Comparison of ENCODE assay signal across 1 cellular context in the genomic region with DNA sequence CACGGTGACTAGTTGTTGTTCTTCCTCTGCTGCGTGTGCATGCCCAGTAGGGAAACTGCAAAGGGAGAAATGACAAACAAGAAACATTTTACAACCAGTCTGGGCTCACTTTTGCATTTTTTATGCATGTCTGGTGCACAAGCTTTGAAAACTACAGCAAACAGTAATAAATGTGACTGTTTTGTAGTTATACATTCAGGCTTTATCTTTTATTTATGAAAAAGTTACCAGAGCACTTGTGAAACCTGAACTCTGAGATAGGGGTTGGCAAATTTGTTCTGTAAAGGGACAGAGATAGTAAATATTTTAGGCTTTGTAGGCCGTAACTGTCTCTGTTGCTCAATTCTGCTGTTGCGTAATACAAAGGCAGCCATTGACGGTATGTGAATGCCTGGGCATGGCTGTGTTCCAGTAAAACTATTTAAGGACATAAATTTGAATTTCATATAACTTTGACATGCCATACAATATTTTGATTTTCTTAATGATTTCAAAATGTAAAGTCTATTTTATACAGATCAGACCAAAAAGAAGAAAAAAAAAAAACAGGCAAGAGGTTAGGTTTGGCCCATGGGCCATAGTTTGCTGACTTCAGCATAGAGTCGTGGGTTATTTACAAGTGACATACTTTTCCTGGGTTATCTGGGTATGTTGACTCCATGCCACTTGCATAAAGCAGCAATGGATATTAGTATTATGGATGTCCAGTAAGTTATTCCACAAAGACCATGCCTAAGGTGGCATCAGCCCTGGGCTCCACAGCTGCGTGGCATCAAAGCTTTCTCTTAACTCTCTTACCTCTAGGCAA.
TF ChIP-seq lines count a peak whose summit lies in the region.

No MANE protein-coding gene starts in this region.

TF ChIP-seq in HepG2, 621 proteins besides CTCF, POLR2A, EP300 and RAD21 (continued from another document):
- TF ChIP-seq PRDM10 (CRISPR knock-in tag; IDR thresholded peaks at IDR 0.05; ENCODE audit: low read depth) = 0 out of 2 replicates have a peak, but pooled peaks have one; percentile 60
- no peak for TF ChIP-seq RBFOX2 (IDR thresholded peaks at IDR 0.05; ENCODE audit: low read depth, low read length)
- TF ChIP-seq, protein P1, sequence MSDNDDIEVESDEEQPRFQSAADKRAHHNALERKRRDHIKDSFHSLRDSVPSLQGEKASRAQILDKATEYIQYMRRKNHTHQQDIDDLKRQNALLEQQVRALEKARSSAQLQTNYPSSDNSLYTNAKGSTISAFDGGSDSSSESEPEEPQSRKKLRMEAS (IDR thresholded peaks at IDR 0.05) = peak; percentile 76
- no peak for TF ChIP-seq ZNF274 (CRISPR knock-in tag; IDR thresholded peaks at IDR 0.05)
- peak; percentile 81 for TF ChIP-seq ZNF574 (CRISPR knock-in tag; IDR thresholded peaks at IDR 0.05)
- TF ChIP-seq MBNL3 (CRISPR knock-in tag; conservative IDR thresholded peaks at IDR 0.05) = no peak; the same call in 1 of the 2 replicates
- TF ChIP-seq, protein P2, sequence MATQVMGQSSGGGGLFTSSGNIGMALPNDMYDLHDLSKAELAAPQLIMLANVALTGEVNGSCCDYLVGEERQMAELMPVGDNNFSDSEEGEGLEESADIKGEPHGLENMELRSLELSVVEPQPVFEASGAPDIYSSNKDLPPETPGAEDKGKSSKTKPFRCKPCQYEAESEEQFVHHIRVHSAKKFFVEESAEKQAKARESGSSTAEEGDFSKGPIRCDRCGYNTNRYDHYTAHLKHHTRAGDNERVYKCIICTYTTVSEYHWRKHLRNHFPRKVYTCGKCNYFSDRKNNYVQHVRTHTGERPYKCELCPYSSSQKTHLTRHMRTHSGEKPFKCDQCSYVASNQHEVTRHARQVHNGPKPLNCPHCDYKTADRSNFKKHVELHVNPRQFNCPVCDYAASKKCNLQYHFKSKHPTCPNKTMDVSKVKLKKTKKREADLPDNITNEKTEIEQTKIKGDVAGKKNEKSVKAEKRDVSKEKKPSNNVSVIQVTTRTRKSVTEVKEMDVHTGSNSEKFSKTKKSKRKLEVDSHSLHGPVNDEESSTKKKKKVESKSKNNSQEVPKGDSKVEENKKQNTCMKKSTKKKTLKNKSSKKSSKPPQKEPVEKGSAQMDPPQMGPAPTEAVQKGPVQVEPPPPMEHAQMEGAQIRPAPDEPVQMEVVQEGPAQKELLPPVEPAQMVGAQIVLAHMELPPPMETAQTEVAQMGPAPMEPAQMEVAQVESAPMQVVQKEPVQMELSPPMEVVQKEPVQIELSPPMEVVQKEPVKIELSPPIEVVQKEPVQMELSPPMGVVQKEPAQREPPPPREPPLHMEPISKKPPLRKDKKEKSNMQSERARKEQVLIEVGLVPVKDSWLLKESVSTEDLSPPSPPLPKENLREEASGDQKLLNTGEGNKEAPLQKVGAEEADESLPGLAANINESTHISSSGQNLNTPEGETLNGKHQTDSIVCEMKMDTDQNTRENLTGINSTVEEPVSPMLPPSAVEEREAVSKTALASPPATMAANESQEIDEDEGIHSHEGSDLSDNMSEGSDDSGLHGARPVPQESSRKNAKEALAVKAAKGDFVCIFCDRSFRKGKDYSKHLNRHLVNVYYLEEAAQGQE (IDR thresholded peaks at IDR 0.05; ENCODE audit: borderline replicate concordance in 1 of 2, low read depth in 1 of 2, low read length in 2 of 2) = peak in 1 of 2 experiments; percentile 71; a peak in 2 of 4 replicates
- TF ChIP-seq NCOR1 (IDR thresholded peaks at IDR 0.05; ENCODE audit: borderline replicate concordance, low read length) = peak; percentile 96
- TF ChIP-seq, protein P3, sequence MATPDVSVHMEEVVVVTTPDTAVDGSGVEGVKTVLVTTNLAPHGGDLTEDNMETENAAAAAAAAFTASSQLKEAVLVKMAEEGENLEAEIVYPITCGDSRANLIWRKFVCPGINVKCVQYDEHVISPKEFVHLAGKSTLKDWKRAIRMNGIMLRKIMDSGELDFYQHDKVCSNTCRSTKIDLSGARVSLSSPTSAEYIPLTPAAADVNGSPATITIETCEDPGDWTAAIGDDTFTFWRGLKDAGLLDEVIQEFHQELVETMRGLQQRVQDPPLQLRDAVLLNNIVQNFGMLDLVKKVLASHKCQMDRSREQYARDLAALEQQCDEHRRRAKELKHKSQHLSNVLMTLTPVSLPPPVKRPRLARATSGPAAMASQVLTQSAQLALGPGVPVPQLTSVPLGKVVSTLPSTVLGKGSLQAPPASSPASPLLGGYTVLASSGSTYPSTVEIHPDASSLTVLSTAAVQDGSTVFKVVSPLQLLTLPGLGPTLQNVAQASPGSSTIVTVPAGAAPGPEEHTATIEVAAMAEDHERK (CRISPR knock-in tag; IDR thresholded peaks at IDR 0.05; ENCODE audit: low read depth) = peak; percentile 52; the same call in 1 of the 2 replicates
- TF ChIP-seq SOX5 (CRISPR knock-in tag; IDR thresholded peaks at IDR 0.05; ENCODE audit: borderline replicate concordance) = peak; percentile 93
- TF ChIP-seq ZNF615 (CRISPR knock-in tag; IDR thresholded peaks at IDR 0.05; ENCODE audit: borderline replicate concordance) = no peak
- TF ChIP-seq ONECUT2 (CRISPR knock-in tag; IDR thresholded peaks at IDR 0.05) = peak; percentile 68
- TF ChIP-seq ZNF784 (CRISPR knock-in tag; IDR thresholded peaks at IDR 0.05; ENCODE audit: borderline replicate concordance) = peak; percentile 62; the same call in 1 of the 2 replicates
- TF ChIP-seq, protein P4, sequence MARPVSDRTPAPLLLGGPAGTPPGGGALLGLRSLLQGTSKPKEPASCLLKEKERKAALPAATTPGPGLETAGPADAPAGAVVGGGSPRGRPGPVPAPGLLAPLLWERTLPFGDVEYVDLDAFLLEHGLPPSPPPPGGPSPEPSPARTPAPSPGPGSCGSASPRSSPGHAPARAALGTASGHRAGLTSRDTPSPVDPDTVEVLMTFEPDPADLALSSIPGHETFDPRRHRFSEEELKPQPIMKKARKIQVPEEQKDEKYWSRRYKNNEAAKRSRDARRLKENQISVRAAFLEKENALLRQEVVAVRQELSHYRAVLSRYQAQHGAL (CRISPR knock-in tag; IDR thresholded peaks at IDR 0.05; ENCODE audit: not compliant biosample characterization) = peak; percentile 73
- no peak for TF ChIP-seq ZNF251 (CRISPR knock-in tag; IDR thresholded peaks at IDR 0.05)
- TF ChIP-seq GTF3A (CRISPR knock-in tag; conservative IDR thresholded peaks at IDR 0.05) = no peak
